1 cellular context compared by ENCODE assay signal in the genomic region with DNA sequence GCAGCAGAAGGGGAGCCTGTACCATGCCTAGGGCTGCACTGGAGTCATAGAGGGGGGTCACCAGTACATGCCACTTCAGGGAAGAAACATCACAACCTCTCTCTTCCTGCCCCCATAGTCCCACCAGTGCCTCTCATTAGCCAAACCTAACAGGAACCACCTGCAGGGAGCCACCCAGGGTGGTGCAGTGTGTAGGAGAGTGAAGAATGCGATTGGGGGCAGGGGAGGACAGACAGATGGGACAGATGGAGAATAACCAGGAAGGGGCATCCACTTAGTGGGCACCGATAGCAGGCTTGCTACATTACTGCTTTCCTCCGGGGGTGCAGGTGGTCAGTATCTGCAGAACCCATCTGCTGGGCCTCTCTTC.
TF ChIP-seq lines count a peak whose summit lies in the region.

No MANE protein-coding gene starts in this region.

TF ChIP-seq in endothelial cell of umbilical vein, 7 proteins besides CTCF, POLR2A, EP300 and RAD21 (continued from another document):
- TF ChIP-seq, protein P1, sequence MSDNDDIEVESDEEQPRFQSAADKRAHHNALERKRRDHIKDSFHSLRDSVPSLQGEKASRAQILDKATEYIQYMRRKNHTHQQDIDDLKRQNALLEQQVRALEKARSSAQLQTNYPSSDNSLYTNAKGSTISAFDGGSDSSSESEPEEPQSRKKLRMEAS (IDR thresholded peaks at IDR 0.05; ENCODE audit: insufficient read depth, insufficient read length) = no peak
- no peak for TF ChIP-seq JUN (IDR thresholded peaks at IDR 0.05; ENCODE audit: borderline replicate concordance, insufficient read depth, insufficient read length, low read depth)
- no peak for TF ChIP-seq GATA2 (IDR thresholded peaks at IDR 0.05; ENCODE audit: insufficient read depth, insufficient read length, low read depth, low read length)
